ENCODE assay signal across 25 cellular contexts in genomic region chr14:52110441-52111086, GRCh38. TPM values are rescaled to one million over a fixed set of nuclear protein-coding genes. Genes with fewer than 3 reads are reported as not detected.
A peak's percentile ranks its signal among the peaks of the same experiment; 100 is the strongest.
DNase-seq lines count a peak whose midpoint lies in the region; ATAC-seq, FAIRE-seq and TF ChIP-seq lines count a peak whose summit lies in the region.
"Had no signal": no experiment of that assay in that cellular context is flagged by ENCODE, and none has a peak within 500 bp of the region (broad histone marks: within the 10 kb centered on the region; RNA-seq: fewer than 3 reads in every experiment).

No MANE protein-coding gene starts in this region.

- H3K9me3 Mint-ChIP-seq in astrocyte (ENCODE audit: unreplicated experiment) (no peaks in the 10 kb centered on the region), neural progenitor cell (peaks cover 2% of the 10 kb centered on the region)
- H3K9me3 Mint-ChIP-seq: activated CD4-positive, alpha-beta memory T cell treated with anti-CD3 and anti-CD28 coated beads, Interleukin-2, amount 10 ng/mL, durations not matched to agents 7 days and 5 days; activated naive CD4-positive, alpha-beta T cell treated with anti-CD3 and anti-CD28 coated beads, Interleukin-2, amount 50 U/mL, for 72 hours; activated T-helper 2 cell treated with anti-CD3 and anti-CD28 coated beads, Interferon-gamma antibody, Interleukin-2, Interleukin-4, amounts not matched to agents 10 μg/mL and 5 μg/mL and 100 μg/mL, durations not matched to agents 14 hours and 24 hours and 36 hours; type B pancreatic cell had no signal

- H3K9ac ChIP-seq in astrocyte (ENCODE audit: low read length) (peak overlapping the region; percentile 26), neural progenitor cell (no peak overlapping the region)

- no peaks in the 10 kb centered on the region for H3K36me3 Mint-ChIP-seq in astrocyte (ENCODE audit: low read depth, unreplicated experiment)
- H3K36me3 Mint-ChIP-seq in neural progenitor cell = no peaks in the 10 kb centered on the region
- H3K36me3 Mint-ChIP-seq: activated naive CD4-positive, alpha-beta T cell treated with anti-CD3 and anti-CD28 coated beads, Interleukin-2, amount 50 U/mL, for 72 hours; type B pancreatic cell had no signal

- H3K4me1 ChIP-seq in astrocyte (ENCODE audit: insufficient read depth, low read length) (peaks cover 10% of the 10 kb centered on the region), thyroid gland (peaks cover 33 to 44% of the 10 kb centered on the region in 2 donors), neural progenitor cell (peaks cover under 1% of the 10 kb centered on the region)
- H3K4me1 ChIP-seq: lower lobe of right lung had no signal

- H3K27me3 Mint-ChIP-seq in astrocyte (ENCODE audit: low read depth, unreplicated experiment) (no peaks in the 10 kb centered on the region), neural progenitor cell (ENCODE audit: insufficient read depth, low read depth) (peaks cover 9% of the 10 kb centered on the region)
- H3K27me3 Mint-ChIP-seq: activated CD4-positive, alpha-beta memory T cell treated with anti-CD3 and anti-CD28 coated beads, Interleukin-2, amount 10 ng/mL, durations not matched to agents 7 days and 5 days had no signal

- ATAC-seq in left ventricle myocardium superior = no peak
- ATAC-seq: activated naive CD4-positive, alpha-beta T cell treated with anti-CD3 and anti-CD28 coated beads, Interleukin-2, amount 50 U/mL, for 72 hours; lower lobe of right lung had no signal

- intact Hi-C loops in thyroid gland (cut with DNase I) = loop anchor here (5.0 kb wide), 1 partner anchor 33 kb away; no protein-coding TSS in a partner anchor
- intact Hi-C loops in left ventricle myocardium superior (cut with micrococcal nuclease) = no loop called here

- no peak overlapping the region for H3K4me3 ChIP-seq in astrocyte (ENCODE audit: insufficient read depth, low read depth, low read length)
- no peak overlapping the region for H3K4me3 ChIP-seq in fibroblast of villous mesenchyme (ENCODE audit: low read depth, low read length)
- H3K4me3 ChIP-seq in thyroid gland (replicated peaks in 1 of 3) = no peak overlapping the region
- H3K4me3 ChIP-seq in neural progenitor cell = no peak overlapping the region
- H3K4me3 ChIP-seq: lower lobe of right lung, sigmoid colon had no signal

- H3K4me2 ChIP-seq in astrocyte (ENCODE audit: low read length) (peak overlapping the region; percentile 35), neural progenitor cell (no peak overlapping the region)

- no peak for TF ChIP-seq POLR2A in thyroid gland (IDR thresholded peaks at IDR 0.05)

- peaks cover 9% of the 10 kb centered on the region for H3K4me1 Mint-ChIP-seq in astrocyte (ENCODE audit: low read depth, unreplicated experiment)
- no peaks in the 10 kb centered on the region for H3K4me1 Mint-ChIP-seq in neural progenitor cell
- H3K4me1 Mint-ChIP-seq: activated CD4-positive, alpha-beta memory T cell treated with anti-CD3 and anti-CD28 coated beads, Interleukin-2, amount 10 ng/mL, durations not matched to agents 7 days and 5 days had no signal

- DNase-seq in HCEC 1CT = peak; percentile 87
- DNase-seq in astrocyte (ENCODE audit: low read depth) = peak; percentile 29
- peak; percentile 70 for DNase-seq in fibroblast of villous mesenchyme (ENCODE audit: low read depth)
- DNase-seq in thyroid gland = peak; percentile 53 to 56
- no peak for DNase-seq in left ventricle myocardium superior
- DNase-seq in neural progenitor cell (ENCODE audit: low spot score) = no peak
- DNase-seq in GF-D8 (lab: John Stamatoyannopoulos, UW) = no peak
- DNase-seq: activated CD4-positive, alpha-beta memory T cell treated with anti-CD3 and anti-CD28 coated beads, Interleukin-2, amount 10 ng/mL, durations not matched to agents 7 days and 5 days; activated CD4-positive, CD25-positive, alpha-beta regulatory T cell treated with anti-CD3 and anti-CD28 coated beads, Interleukin-2, amount 50 U/mL, for 72 hours; DND-41; effector CD4-positive, alpha-beta T cell; islet precursor cell; lower lobe of right lung; NCI-H1105; NCI-H2029 treated with DMSO at 0.1 percent for 48 hours; NCI-H446; OCI-M1; posterior cingulate gyrus; Right ventricle myocardium superior; sigmoid colon; T-helper 9 cell had no signal

- no peak for FAIRE-seq in astrocyte (lab: Jason Lieb, UNC)
- FAIRE-seq: GM12892 had no signal

- H2AFZ ChIP-seq in astrocyte (ENCODE audit: low read depth, low read length) (no peak overlapping the region), neural progenitor cell (replicated peaks) (no peak overlapping the region)

- peak overlapping the region; percentile 45 for H3K27ac ChIP-seq in astrocyte (ENCODE audit: low read depth, low read length)
- H3K27ac ChIP-seq in thyroid gland = peak overlapping the region; percentile 31 to 76 (median 73)
- no peak overlapping the region for H3K27ac ChIP-seq in neural progenitor cell
- H3K27ac ChIP-seq: lower lobe of right lung, sigmoid colon had no signal

- no peaks in the 10 kb centered on the region for H3K27me3 ChIP-seq in astrocyte (ENCODE audit: insufficient read depth, low read length)
- no peaks in the 10 kb centered on the region for H3K27me3 ChIP-seq in thyroid gland
- no peaks in the 10 kb centered on the region for H3K27me3 ChIP-seq in neural progenitor cell
- H3K27me3 ChIP-seq: sigmoid colon had no signal

- no peaks in the 10 kb centered on the region for H3K9me3 ChIP-seq in astrocyte (ENCODE audit: insufficient read depth, low read depth, low read length)
- H3K9me3 ChIP-seq in thyroid gland = no peaks in the 10 kb centered on the region
- no peaks in the 10 kb centered on the region for H3K9me3 ChIP-seq in neural progenitor cell (ENCODE audit: low read depth)
- H3K9me3 ChIP-seq: lower lobe of right lung, sigmoid colon had no signal

- H3K36me3 ChIP-seq in astrocyte (ENCODE audit: insufficient read depth, low read length) = no peaks in the 10 kb centered on the region
- no peaks in the 10 kb centered on the region for H3K36me3 ChIP-seq in thyroid gland
- H3K36me3 ChIP-seq in neural progenitor cell = no peaks in the 10 kb centered on the region
- H3K36me3 ChIP-seq: lower lobe of right lung, sigmoid colon had no signal

- TF ChIP-seq CTCF in astrocyte (IDR thresholded peaks at IDR 0.05; ENCODE audit: insufficient read depth, low read depth, low read length) (no peak), fibroblast of villous mesenchyme (IDR thresholded peaks at IDR 0.05; ENCODE audit: insufficient read depth, low read depth, low read length) (no peak), thyroid gland (IDR thresholded peaks at IDR 0.05) (no peak), neural progenitor cell (IDR thresholded peaks at IDR 0.05) (no peak)

- 29 to 39% methylated on average over 5 of the region's 5 CpGs for WGBS in thyroid gland, 2 donors

- H3K4me3 Mint-ChIP-seq in astrocyte (ENCODE audit: unreplicated experiment) (no peak overlapping the region), neural progenitor cell (no peak overlapping the region)
- H3K4me3 Mint-ChIP-seq: activated CD4-positive, alpha-beta memory T cell treated with anti-CD3 and anti-CD28 coated beads, Interleukin-2, amount 10 ng/mL, durations not matched to agents 7 days and 5 days; type B pancreatic cell had no signal

- H3K79me2 ChIP-seq in astrocyte (ENCODE audit: insufficient read depth, low read length) (no peaks in the 10 kb centered on the region), neural progenitor cell (ENCODE audit: low read depth) (no peaks in the 10 kb centered on the region)

- no peaks in the 10 kb centered on the region for H3F3A ChIP-seq in neural progenitor cell (ENCODE audit: low read depth)

- no peak overlapping the region for H3K27ac Mint-ChIP-seq in astrocyte (ENCODE audit: unreplicated experiment)
- no peak overlapping the region for H3K27ac Mint-ChIP-seq in neural progenitor cell
- H3K27ac Mint-ChIP-seq: activated CD4-positive, alpha-beta memory T cell treated with anti-CD3 and anti-CD28 coated beads, Interleukin-2, amount 10 ng/mL, durations not matched to agents 7 days and 5 days; activated naive CD4-positive, alpha-beta T cell treated with anti-CD3 and anti-CD28 coated beads, Interleukin-2, amount 50 U/mL, for 72 hours; activated T-helper 2 cell treated with anti-CD3 and anti-CD28 coated beads, Interferon-gamma antibody, Interleukin-2, Interleukin-4, amounts not matched to agents 10 μg/mL and 5 μg/mL and 100 μg/mL, durations not matched to agents 14 hours and 24 hours and 36 hours; type B pancreatic cell had no signal

- no peaks in the 10 kb centered on the region for H4K20me1 ChIP-seq in astrocyte (ENCODE audit: insufficient read depth, low read length)
- H4K20me1 ChIP-seq in neural progenitor cell (ENCODE audit: low read depth) = no peaks in the 10 kb centered on the region

RNA-seq across cellular contexts. Expression of gene NID2, which starts 41.7 kb away (rescaled TPM):
- total RNA-seq in astrocyte (11.4 and 22.3 TPM in 2 replicates), fibroblast of villous mesenchyme (146 and 259 TPM in 2 replicates), thyroid gland (100 to 1,000 TPM; 115 to 207 (median 130) TPM), left ventricle myocardium superior (41.3 TPM), neural progenitor cell (ENCODE audit: low replicate concordance) (22.0 and 24.7 TPM in 2 replicates)
- total RNA-seq: activated naive CD4-positive, alpha-beta T cell treated with anti-CD3 and anti-CD28 coated beads, Interleukin-2, amount 50 U/mL, for 72 hours had no signal

Comparison
In these comparisons a context has a peak if more than half of its experiments do, and no peak if none do; other contexts are left out.
1. DNase-seq: peak in HCEC 1CT (single experiment), astrocyte (single experiment), fibroblast of villous mesenchyme (single experiment) and thyroid gland (2 of 2); none in left ventricle myocardium superior (single experiment), neural progenitor cell (single experiment) and GF-D8 (single experiment).